Comparison of ENCODE assay signal across 8 cellular contexts in genomic region chr17:60421273-60422161, GRCh38. TPM values are rescaled to one million over a fixed set of nuclear protein-coding genes. Genes with fewer than 3 reads are reported as not detected.
A peak's percentile ranks its signal among the peaks of the same experiment; 100 is the strongest.
DNase-seq lines count a peak whose midpoint lies in the region; ATAC-seq and TF ChIP-seq lines count a peak whose summit lies in the region.

No MANE protein-coding gene starts in this region.

- no peaks in the 10 kb centered on the region for H3K27me3 Mint-ChIP-seq in activated B cell treated with CpG ODN at 0.5 μM for 24 hours

- H3K4me1 Mint-ChIP-seq in activated B cell treated with CpG ODN at 0.5 μM for 24 hours, result peaks cover 8% of the 10 kb centered on the region

- H3K36me3 Mint-ChIP-seq in activated B cell treated with CpG ODN at 0.5 μM for 24 hours (ENCODE audit: low read depth), result no peaks in the 10 kb centered on the region

- peak overlapping the region; percentile 82 for H3K4me2 ChIP-seq in Karpas-422 (ENCODE audit: low read depth, low read length, poor library complexity, severe bottlenecking)

- H3K9me2 ChIP-seq in Karpas-422 (replicated peaks; ENCODE audit: insufficient read depth, low read length), result no peaks in the 10 kb centered on the region

- peak overlapping the region; percentile 75 for H3K9ac ChIP-seq in Karpas-422 (ENCODE audit: low read length)

- peak overlapping the region; percentile 97 for H2AFZ ChIP-seq in Karpas-422 (ENCODE audit: low read length)

- POLR2A ChIA-PET in activated B cell treated with CpG ODN at 0.5 μM for 24 hours (lab: Charles Lee), result interaction anchor here (1.0 to 1.8 kb wide), 3 partner anchors 23 to 32 kb away, joined by 6 to 12 read pairs (median 7); partner anchors contain the start of gene USP32

- no peaks in the 10 kb centered on the region for H3K9me3 Mint-ChIP-seq in activated B cell treated with CpG ODN at 0.5 μM for 24 hours

- CTCF ChIA-PET in activated B cell treated with CpG ODN at 0.5 μM for 24 hours (lab: Charles Lee), result interaction anchor here (0.5 to 1.2 kb wide), 8 partner anchors 19 to 160 kb away, joined by 3 to 7 read pairs (median 3); no protein-coding TSS in a partner anchor

- no peaks in the 10 kb centered on the region for H3K36me3 ChIP-seq in Karpas-422 (ENCODE audit: insufficient read depth, low read length)

- no peaks in the 10 kb centered on the region for H3K27me3 ChIP-seq in Karpas-422 (ENCODE audit: low read length)

- no peaks in the 10 kb centered on the region for H4K20me1 ChIP-seq in Karpas-422 (ENCODE audit: insufficient read depth, low read depth, low read length)

- peaks cover 10% of the 10 kb centered on the region for H3K4me1 ChIP-seq in Karpas-422 (ENCODE audit: low read length)

- intact Hi-C loops in activated B cell treated with CpG ODN at 0.5 μM for 24 hours (cut with micrococcal nuclease), result loop anchor here (1.0 kb wide), 6 partner anchors 15 to 217 kb away; partner anchors contain the start of genes PPM1D and USP32

- H3K9me3 ChIP-seq in Karpas-422 (ENCODE audit: low read length), result no peaks in the 10 kb centered on the region

- H3K4me3 ChIP-seq in Karpas-422 (ENCODE audit: low read length), result peak overlapping the region; percentile 71
- peak overlapping the region; percentile 42 to 53 for H3K4me3 ChIP-seq in cardiac fibroblast (replicated peaks in 1 of 2; ENCODE audit: low read depth in 2 of 2, low read length in 2 of 2)

- H3K4me3 Mint-ChIP-seq in activated B cell treated with CpG ODN at 0.5 μM for 24 hours, result peak overlapping the region; percentile 85

- DNase-seq in Daoy (ENCODE audit: low read depth) (peak; percentile 64), Karpas-422 (peak; percentile 90), activated B cell treated with CpG ODN at 0.5 μM for 24 hours (peak; percentile 79), cardiac fibroblast (ENCODE audit: low read depth in 2 of 2) (peak; percentile 62 to 67), iris pigment epithelial cell (ENCODE audit: low read depth) (peak; percentile 44), NCI-H2196 (lab: John Stamatoyannopoulos, UW; ENCODE audit: unreplicated experiment) (no peak)
- DNase-seq in stimulated activated CD4-positive, alpha-beta T cell treated with anti-CD3 and anti-CD28 coated beads, Interleukin-12 subunit alpha, Interleukin-12 subunit beta, amount 100 ng/mL, for 24 hours (ENCODE audit: low read depth in 2 of 2), result peak; percentile 53 to 72

- TF ChIP-seq CTCF in activated B cell treated with CpG ODN at 0.5 μM for 24 hours (IDR thresholded peaks at IDR 0.05), result peak; percentile 100
- TF ChIP-seq CTCF in cardiac fibroblast (IDR thresholded peaks at IDR 0.05; ENCODE audit: low read depth, low read length), result peak; percentile 94

- H3K79me2 ChIP-seq in Karpas-422 (ENCODE audit: low read length), result no peaks in the 10 kb centered on the region

- H3K27ac ChIP-seq in Karpas-422 (ENCODE audit: low read length), result no peak overlapping the region

- ATAC-seq in GM21619 (IDR thresholded peaks at IDR 0.05; ENCODE audit: unreplicated experiment) (peak; percentile 93), activated B cell treated with CpG ODN at 0.5 μM for 24 hours (ENCODE audit: low read depth) (peak; percentile 93)

- peak overlapping the region; percentile 81 for H3K27ac Mint-ChIP-seq in activated B cell treated with CpG ODN at 0.5 μM for 24 hours

RNA-seq across cellular contexts. Expression of gene CHCT1, which starts 0.8 kb away (rescaled TPM):
- not detected in 2 replicates for total RNA-seq in Daoy (2014; rRNA removed; shearing (Covaris generic))
- not detected in 2 replicates for total RNA-seq in Karpas-422 (2014; rRNA removed; shearing (Covaris generic); ENCODE audit: low replicate concordance)
- total RNA-seq in activated B cell treated with CpG ODN at 0.5 μM for 24 hours, result 0.44 TPM in 1 of 2 replicates, not detected in the other

RNA-seq across cellular contexts. Expression of gene USP32, which starts 29.6 kb away (rescaled TPM):
- total RNA-seq in Daoy (2014; rRNA removed; shearing (Covaris generic)), result 11.2 and 18.4 TPM in 2 replicates
- 48.1 and 81.0 TPM in 2 replicates for total RNA-seq in Karpas-422 (2014; rRNA removed; shearing (Covaris generic); ENCODE audit: low replicate concordance)
- 48.9 and 59.2 TPM in 2 replicates for total RNA-seq in activated B cell treated with CpG ODN at 0.5 μM for 24 hours
